ENCODE assay signal across 1 cellular context in genomic region chr3:129633751-129634481, GRCh38.
A peak's percentile ranks its signal among the peaks of the same experiment; 100 is the strongest.
TF ChIP-seq lines count a peak whose summit lies in the region.

No MANE protein-coding gene starts in this region.

TF ChIP-seq in HepG2, 621 proteins besides CTCF, POLR2A, EP300 and RAD21:
- TF ChIP-seq, protein P1, sequence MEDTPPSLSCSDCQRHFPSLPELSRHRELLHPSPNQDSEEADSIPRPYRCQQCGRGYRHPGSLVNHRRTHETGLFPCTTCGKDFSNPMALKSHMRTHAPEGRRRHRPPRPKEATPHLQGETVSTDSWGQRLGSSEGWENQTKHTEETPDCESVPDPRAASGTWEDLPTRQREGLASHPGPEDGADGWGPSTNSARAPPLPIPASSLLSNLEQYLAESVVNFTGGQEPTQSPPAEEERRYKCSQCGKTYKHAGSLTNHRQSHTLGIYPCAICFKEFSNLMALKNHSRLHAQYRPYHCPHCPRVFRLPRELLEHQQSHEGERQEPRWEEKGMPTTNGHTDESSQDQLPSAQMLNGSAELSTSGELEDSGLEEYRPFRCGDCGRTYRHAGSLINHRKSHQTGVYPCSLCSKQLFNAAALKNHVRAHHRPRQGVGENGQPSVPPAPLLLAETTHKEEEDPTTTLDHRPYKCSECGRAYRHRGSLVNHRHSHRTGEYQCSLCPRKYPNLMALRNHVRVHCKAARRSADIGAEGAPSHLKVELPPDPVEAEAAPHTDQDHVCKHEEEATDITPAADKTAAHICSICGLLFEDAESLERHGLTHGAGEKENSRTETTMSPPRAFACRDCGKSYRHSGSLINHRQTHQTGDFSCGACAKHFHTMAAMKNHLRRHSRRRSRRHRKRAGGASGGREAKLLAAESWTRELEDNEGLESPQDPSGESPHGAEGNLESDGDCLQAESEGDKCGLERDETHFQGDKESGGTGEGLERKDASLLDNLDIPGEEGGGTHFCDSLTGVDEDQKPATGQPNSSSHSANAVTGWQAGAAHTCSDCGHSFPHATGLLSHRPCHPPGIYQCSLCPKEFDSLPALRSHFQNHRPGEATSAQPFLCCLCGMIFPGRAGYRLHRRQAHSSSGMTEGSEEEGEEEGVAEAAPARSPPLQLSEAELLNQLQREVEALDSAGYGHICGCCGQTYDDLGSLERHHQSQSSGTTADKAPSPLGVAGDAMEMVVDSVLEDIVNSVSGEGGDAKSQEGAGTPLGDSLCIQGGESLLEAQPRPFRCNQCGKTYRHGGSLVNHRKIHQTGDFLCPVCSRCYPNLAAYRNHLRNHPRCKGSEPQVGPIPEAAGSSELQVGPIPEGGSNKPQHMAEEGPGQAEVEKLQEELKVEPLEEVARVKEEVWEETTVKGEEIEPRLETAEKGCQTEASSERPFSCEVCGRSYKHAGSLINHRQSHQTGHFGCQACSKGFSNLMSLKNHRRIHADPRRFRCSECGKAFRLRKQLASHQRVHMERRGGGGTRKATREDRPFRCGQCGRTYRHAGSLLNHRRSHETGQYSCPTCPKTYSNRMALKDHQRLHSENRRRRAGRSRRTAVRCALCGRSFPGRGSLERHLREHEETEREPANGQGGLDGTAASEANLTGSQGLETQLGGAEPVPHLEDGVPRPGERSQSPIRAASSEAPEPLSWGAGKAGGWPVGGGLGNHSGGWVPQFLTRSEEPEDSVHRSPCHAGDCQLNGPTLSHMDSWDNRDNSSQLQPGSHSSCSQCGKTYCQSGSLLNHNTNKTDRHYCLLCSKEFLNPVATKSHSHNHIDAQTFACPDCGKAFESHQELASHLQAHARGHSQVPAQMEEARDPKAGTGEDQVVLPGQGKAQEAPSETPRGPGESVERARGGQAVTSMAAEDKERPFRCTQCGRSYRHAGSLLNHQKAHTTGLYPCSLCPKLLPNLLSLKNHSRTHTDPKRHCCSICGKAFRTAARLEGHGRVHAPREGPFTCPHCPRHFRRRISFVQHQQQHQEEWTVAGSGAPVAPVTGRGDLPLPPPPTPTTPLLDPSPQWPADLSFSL (CRISPR knock-in tag; IDR thresholded peaks at IDR 0.05), result no peak
- TF ChIP-seq ZNF329 (CRISPR knock-in tag; IDR thresholded peaks at IDR 0.05; ENCODE audit: low read depth), result 0 out of 2 replicates have a peak, but pooled peaks have one; percentile 35
- TF ChIP-seq SRY (CRISPR knock-in tag; IDR thresholded peaks at IDR 0.05), result 0 out of 2 replicates have a peak, but pooled peaks have one; percentile 34
- TF ChIP-seq ARNTL (CRISPR knock-in tag; IDR thresholded peaks at IDR 0.05), result no peak
- no peak for TF ChIP-seq ZNF24 (IDR thresholded peaks at IDR 0.05)
- peak; percentile 40; the same call in 1 of the 2 replicates for TF ChIP-seq ZNF687 (CRISPR knock-in tag; IDR thresholded peaks at IDR 0.05)
- peak; percentile 50; the same call in 1 of the 2 replicates for TF ChIP-seq MAX (IDR thresholded peaks at IDR 0.05)
- TF ChIP-seq PATZ1 (CRISPR knock-in tag; IDR thresholded peaks at IDR 0.05), result 0 out of 2 replicates have a peak, but pooled peaks have one; percentile 34
- 0 out of 2 replicates have a peak, but pooled peaks have one; percentile 18 for TF ChIP-seq ZNF546 (CRISPR knock-in tag; conservative IDR thresholded peaks at IDR 0.05)
- 0 out of 2 replicates have a peak, but pooled peaks have one; percentile 40 for TF ChIP-seq SP4 (CRISPR knock-in tag; IDR thresholded peaks at IDR 0.05)
- TF ChIP-seq PAWR (CRISPR knock-in tag; IDR thresholded peaks at IDR 0.05; ENCODE audit: borderline replicate concordance), result 0 out of 2 replicates have a peak, but pooled peaks have one; percentile 19
- no peak for TF ChIP-seq KDM5B (CRISPR knock-in tag; IDR thresholded peaks at IDR 0.05; ENCODE audit: borderline replicate concordance)
- TF ChIP-seq XRCC5 (optimal IDR thresholded peaks at IDR 0.05; ENCODE audit: low read length), result peak; percentile 12
- TF ChIP-seq ZBTB33 (CRISPR knock-in tag; IDR thresholded peaks at IDR 0.05), result peak; percentile 76; the same call in 1 of the 2 replicates
